In genomic region chr1:202703191-202703590, GRCh38 we compare ENCODE assay signal across 36 cellular contexts. TPM values are rescaled to one million over a fixed set of nuclear protein-coding genes. Genes with fewer than 3 reads are reported as not detected.
"Had no signal": no experiment of that assay in that cellular context is flagged by ENCODE, and none has a peak within 500 bp of the region (broad histone marks: within the 10 kb centered on the region; RNA-seq: fewer than 3 reads in every experiment).

No MANE protein-coding gene starts in this region.

- H3K27me3 ChIP-seq: ascending aorta had no signal

- DNase-seq: activated effector memory CD4-positive, alpha-beta T cell treated with anti-CD3 and anti-CD28 coated beads, Interleukin-2, amount 50 U/mL, for 16 hours; activated effector memory CD4-positive, alpha-beta T cell treated with Interleukin-2 at 50 U/mL for 16 hours; activated gamma-delta T cell; activated gamma-delta T cell treated with Interleukin-2 at 50 U/mL for 16 hours; activated naive CD4-positive, alpha-beta T cell; activated naive CD4-positive, alpha-beta T cell treated with anti-CD3 and anti-CD28 coated beads for 36 hours; activated naive CD4-positive, alpha-beta T cell treated with Interleukin-2 at 50 U/mL for 16 hours; activated naive CD8-positive, alpha-beta T cell treated with anti-CD3 and anti-CD28 coated beads for 36 hours; activated naive CD8-positive, alpha-beta T cell treated with anti-CD3 and anti-CD28 coated beads, Interleukin-2, amount 10 ng/mL, durations not matched to agents 7 days and 5 days; activated naive CD8-positive, alpha-beta T cell treated with anti-CD3 and anti-CD28 coated beads, Interleukin-2, amount 50 U/mL, for 24 hours; activated T-cell treated with anti-CD3 and anti-CD28 coated beads for 4 hours; activated T-cell treated with anti-CD3 and anti-CD28 coated beads, Interleukin-2, amount 50 U/mL, for 1 hour; activated T-cell treated with anti-CD3 and anti-CD28 coated beads, Interleukin-2, amount 50 U/mL, for 24 hours; activated T-cell treated with anti-CD3 and anti-CD28 coated beads, Interleukin-2, amount 50 U/mL, for 4 hours; activated T-cell treated with anti-CD3 and anti-CD28 coated beads, Interleukin-2, amount 50 U/mL, for 48 hours; activated T-cell treated with anti-CD3 and anti-CD28 coated beads, Interleukin-2, amount 50 U/mL, for 72 hours; adrenal gland; amniotic stem cell; amygdala; anterior cingulate cortex; aorta; body of pancreas; brain microvascular endothelial cell; central memory CD4-positive, alpha-beta T cell; cerebellar nuclear complex had no signal

- H3K9me3 Mint-ChIP-seq: activated naive CD4-positive, alpha-beta T cell treated with anti-CD3 and anti-CD28 coated beads for 36 hours; activated naive CD4-positive, alpha-beta T cell treated with anti-CD3 and anti-CD28 coated beads, Interleukin-2, amount 50 U/mL, for 24 hours; activated naive CD4-positive, alpha-beta T cell treated with anti-CD3 and anti-CD28 coated beads, Interleukin-2, amount 50 U/mL, for 72 hours; activated naive CD8-positive, alpha-beta T cell treated with anti-CD3 and anti-CD28 coated beads for 36 hours; activated naive CD8-positive, alpha-beta T cell treated with anti-CD3 and anti-CD28 coated beads, Interleukin-2, amount 10 ng/mL, durations not matched to agents 7 days and 5 days; activated naive CD8-positive, alpha-beta T cell treated with anti-CD3 and anti-CD28 coated beads, Interleukin-2, amount 50 U/mL, for 24 hours; activated T-cell treated with anti-CD3 and anti-CD28 coated beads, Interleukin-2, amount 50 U/mL, for 24 hours; activated T-cell treated with anti-CD3 and anti-CD28 coated beads, Interleukin-2, amount 50 U/mL, for 4 hours; activated T-cell treated with anti-CD3 and anti-CD28 coated beads, Interleukin-2, amount 50 U/mL, for 72 hours; activated T-helper 1 cell treated with anti-CD3 and anti-CD28 coated beads, Interleukin-12 subunit alpha, Interleukin-12 subunit beta, Interleukin-2, Interleukin-4 antibody, amounts not matched to agents 30 ng/mL and 10 ng/mL and 1 ng/mL, durations not matched to agents 14 hours and 24 hours and 36 hours; activated T-helper 17 cell treated with anti-CD3 and anti-CD28 coated beads, Interleukin-2, amount 50 U/mL, for 72 hours; activated T-helper 2 cell treated with anti-CD3 and anti-CD28 coated beads, Interferon-gamma antibody, Interleukin-2, Interleukin-4, amounts not matched to agents 10 μg/mL and 5 μg/mL and 100 μg/mL, durations not matched to agents 14 hours and 24 hours and 36 hours; central memory CD8-positive, alpha-beta T cell had no signal

- H3K27ac ChIP-seq: adrenal gland, ascending aorta, body of pancreas, brain microvascular endothelial cell, cardiac muscle cell had no signal

- H3K27ac Mint-ChIP-seq: activated naive CD4-positive, alpha-beta T cell treated with anti-CD3 and anti-CD28 coated beads for 36 hours; activated naive CD4-positive, alpha-beta T cell treated with anti-CD3 and anti-CD28 coated beads, Interleukin-2, amount 50 U/mL, for 24 hours; activated naive CD4-positive, alpha-beta T cell treated with anti-CD3 and anti-CD28 coated beads, Interleukin-2, amount 50 U/mL, for 72 hours; activated naive CD8-positive, alpha-beta T cell; activated naive CD8-positive, alpha-beta T cell treated with anti-CD3 and anti-CD28 coated beads for 36 hours; activated naive CD8-positive, alpha-beta T cell treated with anti-CD3 and anti-CD28 coated beads, Interleukin-2, amount 10 ng/mL, durations not matched to agents 7 days and 5 days; activated naive CD8-positive, alpha-beta T cell treated with anti-CD3 and anti-CD28 coated beads, Interleukin-2, amount 50 U/mL, for 24 hours; activated T-cell treated with anti-CD3 and anti-CD28 coated beads, Interleukin-2, amount 50 U/mL, for 24 hours; activated T-cell treated with anti-CD3 and anti-CD28 coated beads, Interleukin-2, amount 50 U/mL, for 72 hours; activated T-helper 1 cell treated with anti-CD3 and anti-CD28 coated beads, Interleukin-12 subunit alpha, Interleukin-12 subunit beta, Interleukin-2, Interleukin-4 antibody, amounts not matched to agents 30 ng/mL and 10 ng/mL and 1 ng/mL, durations not matched to agents 14 hours and 24 hours and 36 hours; activated T-helper 17 cell treated with anti-CD3 and anti-CD28 coated beads, Interleukin-2, amount 50 U/mL, for 72 hours; activated T-helper 2 cell treated with anti-CD3 and anti-CD28 coated beads, Interferon-gamma antibody, Interleukin-2, Interleukin-4, amounts not matched to agents 10 μg/mL and 5 μg/mL and 100 μg/mL, durations not matched to agents 14 hours and 24 hours and 36 hours had no signal

- H3K4me1 ChIP-seq: adrenal gland, ascending aorta, body of pancreas had no signal

- H3K4me3 ChIP-seq: adrenal gland, ascending aorta, body of pancreas, cardiac muscle cell had no signal

- H3K4me3 Mint-ChIP-seq: activated naive CD4-positive, alpha-beta T cell treated with anti-CD3 and anti-CD28 coated beads for 36 hours; activated naive CD4-positive, alpha-beta T cell treated with anti-CD3 and anti-CD28 coated beads, Interleukin-2, amount 50 U/mL, for 24 hours; activated naive CD8-positive, alpha-beta T cell; activated naive CD8-positive, alpha-beta T cell treated with anti-CD3 and anti-CD28 coated beads for 36 hours; activated naive CD8-positive, alpha-beta T cell treated with anti-CD3 and anti-CD28 coated beads, Interleukin-2, amount 10 ng/mL, durations not matched to agents 7 days and 5 days; activated naive CD8-positive, alpha-beta T cell treated with anti-CD3 and anti-CD28 coated beads, Interleukin-2, amount 50 U/mL, for 24 hours; activated T-cell treated with anti-CD3 and anti-CD28 coated beads, Interleukin-2, amount 50 U/mL, for 24 hours; activated T-cell treated with anti-CD3 and anti-CD28 coated beads, Interleukin-2, amount 50 U/mL, for 4 hours; activated T-cell treated with anti-CD3 and anti-CD28 coated beads, Interleukin-2, amount 50 U/mL, for 72 hours; activated T-helper 1 cell treated with anti-CD3 and anti-CD28 coated beads, Interleukin-12 subunit alpha, Interleukin-12 subunit beta, Interleukin-2, Interleukin-4 antibody, amounts not matched to agents 30 ng/mL and 10 ng/mL and 1 ng/mL, durations not matched to agents 14 hours and 24 hours and 36 hours; activated T-helper 17 cell treated with anti-CD3 and anti-CD28 coated beads, Interleukin-2, amount 50 U/mL, for 72 hours; brain; central memory CD8-positive, alpha-beta T cell had no signal

- H3K9me3 ChIP-seq: adrenal gland, ascending aorta, body of pancreas had no signal

- ATAC-seq: activated naive CD4-positive, alpha-beta T cell treated with anti-CD3 and anti-CD28 coated beads, Interleukin-2, amount 50 U/mL, for 72 hours; activated naive CD8-positive, alpha-beta T cell treated with anti-CD3 and anti-CD28 coated beads, Interleukin-2, amount 50 U/mL, for 24 hours; activated T-cell treated with anti-CD3 and anti-CD28 coated beads, Interleukin-2, amount 50 U/mL, for 4 hours; activated T-cell treated with anti-CD3 and anti-CD28 coated beads, Interleukin-2, amount 50 U/mL, for 72 hours; activated T-helper 17 cell treated with anti-CD3 and anti-CD28 coated beads, Interleukin-2, amount 50 U/mL, for 72 hours; body of pancreas had no signal

- H3K4me1 Mint-ChIP-seq: activated naive CD4-positive, alpha-beta T cell treated with anti-CD3 and anti-CD28 coated beads, Interleukin-2, amount 50 U/mL, for 24 hours; activated naive CD8-positive, alpha-beta T cell treated with anti-CD3 and anti-CD28 coated beads for 36 hours; activated naive CD8-positive, alpha-beta T cell treated with anti-CD3 and anti-CD28 coated beads, Interleukin-2, amount 50 U/mL, for 24 hours; activated T-helper 17 cell treated with anti-CD3 and anti-CD28 coated beads, Interleukin-2, amount 50 U/mL, for 72 hours had no signal

- H3K36me3 ChIP-seq: adrenal gland, ascending aorta, brain microvascular endothelial cell, cardiac muscle cell had no signal

- H3K36me3 Mint-ChIP-seq: activated naive CD4-positive, alpha-beta T cell treated with anti-CD3 and anti-CD28 coated beads, Interleukin-2, amount 50 U/mL, for 24 hours; activated naive CD4-positive, alpha-beta T cell treated with anti-CD3 and anti-CD28 coated beads, Interleukin-2, amount 50 U/mL, for 72 hours; activated naive CD8-positive, alpha-beta T cell; activated naive CD8-positive, alpha-beta T cell treated with anti-CD3 and anti-CD28 coated beads for 36 hours; activated naive CD8-positive, alpha-beta T cell treated with anti-CD3 and anti-CD28 coated beads, Interleukin-2, amount 10 ng/mL, durations not matched to agents 7 days and 5 days; brain had no signal

RNA-seq across cellular contexts. Expression of gene SYT2, which starts 7.1 kb away (rescaled TPM):
- total RNA-seq: activated naive CD4-positive, alpha-beta T cell treated with anti-CD3 and anti-CD28 coated beads for 36 hours; activated naive CD4-positive, alpha-beta T cell treated with anti-CD3 and anti-CD28 coated beads, Interleukin-2, amount 50 U/mL, for 72 hours; activated naive CD8-positive, alpha-beta T cell treated with anti-CD3 and anti-CD28 coated beads for 36 hours; activated naive CD8-positive, alpha-beta T cell treated with anti-CD3 and anti-CD28 coated beads, Interleukin-2, amount 10 ng/mL, durations not matched to agents 7 days and 5 days; activated T-cell treated with anti-CD3 and anti-CD28 coated beads, Interleukin-2, amount 50 U/mL, for 4 hours; activated T-helper 1 cell treated with anti-CD3 and anti-CD28 coated beads, Interleukin-12 subunit alpha, Interleukin-12 subunit beta, Interleukin-2, Interleukin-4 antibody, amounts not matched to agents 30 ng/mL and 10 ng/mL and 1 ng/mL, durations not matched to agents 14 hours and 24 hours and 36 hours; activated T-helper 2 cell treated with anti-CD3 and anti-CD28 coated beads, Interferon-gamma antibody, Interleukin-2, Interleukin-4, amounts not matched to agents 10 μg/mL and 5 μg/mL and 100 μg/mL, durations not matched to agents 14 hours and 24 hours and 36 hours; ascending aorta; body of pancreas; cardiac septum had no signal
